9 cellular contexts compared by ENCODE assay signal in genomic region chr9:85716031-85716877, GRCh38. TPM values are rescaled to one million over a fixed set of nuclear protein-coding genes. Genes with fewer than 3 reads are reported as not detected.
DNase-seq lines count a peak whose midpoint lies in the region; ATAC-seq and TF ChIP-seq lines count a peak whose summit lies in the region.
"Had no signal": no experiment of that assay in that cellular context is flagged by ENCODE, and none has a peak within 500 bp of the region (broad histone marks: within the 10 kb centered on the region; RNA-seq: fewer than 3 reads in every experiment).

No MANE protein-coding gene starts in this region.

- H3K36me3 Mint-ChIP-seq in CD8-positive, alpha-beta memory T cell, result peaks cover 3 to 18% (median 7%) of the 10 kb centered on the region in 3 donors
- H3K36me3 Mint-ChIP-seq in activated T-helper 17 cell treated with anti-CD3 and anti-CD28 coated beads, Interleukin-2, amount 50 U/mL, for 72 hours (ENCODE audit: low read depth), result peaks cover 8% of the 10 kb centered on the region

- peak overlapping the region; percentile 14 to 78 (median 71) for H3K4me3 Mint-ChIP-seq in CD8-positive, alpha-beta memory T cell
- H3K4me3 Mint-ChIP-seq in activated T-helper 17 cell treated with anti-CD3 and anti-CD28 coated beads, Interleukin-2, amount 50 U/mL, for 72 hours, result peak overlapping the region; percentile 1

- peak overlapping the region; percentile 38 for H3K27ac ChIP-seq in CD8-positive, alpha-beta memory T cell (ENCODE audit: low read depth, low read length)
- H3K27ac ChIP-seq in ascending aorta, result no peak overlapping the region

- H3K4me3 ChIP-seq in CD8-positive, alpha-beta memory T cell (ENCODE audit: low read length), result no peak overlapping the region
- no peak overlapping the region for H3K4me3 ChIP-seq in ascending aorta
- H3K4me3 ChIP-seq: skin epidermis had no signal

- no peak for DNase-seq in CD8-positive, alpha-beta memory T cell
- no peak for DNase-seq in NCI-H2029 treated with DMSO at 0.1 percent for 48 hours (lab: John Stamatoyannopoulos, UW)
- DNase-seq in ascending aorta (ENCODE audit: low spot score in 2 of 2), result no peak
- DNase-seq in cerebellum (ENCODE audit: low spot score), result no peak
- no peak for DNase-seq in NCI-H1436 treated with DMSO at 0.1 percent for 48 hours (lab: John Stamatoyannopoulos, UW)

- H3K4me1 ChIP-seq in CD8-positive, alpha-beta memory T cell (ENCODE audit: insufficient read depth, low read length), result peaks cover 18% of the 10 kb centered on the region
- no peaks in the 10 kb centered on the region for H3K4me1 ChIP-seq in ascending aorta

- peaks cover 0 to 14% (median 3%) of the 10 kb centered on the region in 5 donors for H3K9me3 Mint-ChIP-seq in CD8-positive, alpha-beta memory T cell
- H3K9me3 Mint-ChIP-seq in activated T-helper 17 cell treated with anti-CD3 and anti-CD28 coated beads, Interleukin-2, amount 50 U/mL, for 72 hours, result peaks cover 8% of the 10 kb centered on the region

- POLR2A ChIA-PET in CD8-positive, alpha-beta memory T cell (lab: Charles Lee), result interaction anchor here (1.2 kb wide), 1 partner anchor 24 kb away, joined by 8 read pairs; no protein-coding TSS in a partner anchor

- no peaks in the 10 kb centered on the region for H3K27me3 Mint-ChIP-seq in CD8-positive, alpha-beta memory T cell
- no peaks in the 10 kb centered on the region for H3K27me3 Mint-ChIP-seq in activated T-helper 17 cell treated with anti-CD3 and anti-CD28 coated beads, Interleukin-2, amount 50 U/mL, for 72 hours

- ATAC-seq in GM19372 (IDR thresholded peaks at IDR 0.05; ENCODE audit: low read depth, unreplicated experiment) (peak; percentile 71), HG03354 (IDR thresholded peaks at IDR 0.05; ENCODE audit: poor library complexity, severe bottlenecking, unreplicated experiment) (peak; percentile 75)
- peak; percentile 77 for ATAC-seq in activated T-helper 17 cell treated with anti-CD3 and anti-CD28 coated beads, Interleukin-2, amount 50 U/mL, for 72 hours (replicated peaks)

- intact Hi-C loops in ascending aorta (cut with DNase I), result no loop called here

- no peaks in the 10 kb centered on the region for H3K36me3 ChIP-seq in CD8-positive, alpha-beta memory T cell (ENCODE audit: insufficient read depth, low read length)
- H3K36me3 ChIP-seq in ascending aorta, result no peaks in the 10 kb centered on the region

- H3K27me3 ChIP-seq in CD8-positive, alpha-beta memory T cell (ENCODE audit: insufficient read depth, low read length, poor library complexity, severe bottlenecking), result no peaks in the 10 kb centered on the region
- no peaks in the 10 kb centered on the region for H3K27me3 ChIP-seq in ascending aorta

- CTCF ChIA-PET in CD8-positive, alpha-beta memory T cell (lab: Charles Lee), result interaction anchor here (1.1 to 2.9 kb wide), 3 partner anchors 16 to 20 kb away, joined by 3 to 11 read pairs (median 3); no protein-coding TSS in a partner anchor

- no peaks in the 10 kb centered on the region for H3K9me3 ChIP-seq in CD8-positive, alpha-beta memory T cell (ENCODE audit: low read length)
- H3K9me3 ChIP-seq in ascending aorta, result no peaks in the 10 kb centered on the region

- no peak for TF ChIP-seq CTCF in ascending aorta (IDR thresholded peaks at IDR 0.05)

- H3K4me1 Mint-ChIP-seq in CD8-positive, alpha-beta memory T cell, result peaks cover 59 to 75% (median 72%) of the 10 kb centered on the region in 3 donors
- peaks cover 20% of the 10 kb centered on the region for H3K4me1 Mint-ChIP-seq in activated T-helper 17 cell treated with anti-CD3 and anti-CD28 coated beads, Interleukin-2, amount 50 U/mL, for 72 hours

- H3K27ac Mint-ChIP-seq in CD8-positive, alpha-beta memory T cell, result peak overlapping the region; percentile 27 to 97 (median 74)
- H3K27ac Mint-ChIP-seq in activated T-helper 17 cell treated with anti-CD3 and anti-CD28 coated beads, Interleukin-2, amount 50 U/mL, for 72 hours, result peak overlapping the region; percentile 39

RNA-seq across cellular contexts. Expression of gene AGTPBP1, which starts 25.5 kb away (rescaled TPM):
- 10 to 100 TPM; 27.5 to 30.2 TPM for total RNA-seq in CD8-positive, alpha-beta memory T cell
- polyA plus RNA-seq in CD8-positive, alpha-beta memory T cell, result 35.5 TPM
- 10 to 100 TPM; 35.8 to 39.0 TPM for total RNA-seq in activated T-helper 17 cell treated with anti-CD3 and anti-CD28 coated beads, Interleukin-2, amount 50 U/mL, for 72 hours
- total RNA-seq in ascending aorta, result 28.3 TPM
- total RNA-seq in cerebellum, result 144 TPM
